In the genomic region with DNA sequence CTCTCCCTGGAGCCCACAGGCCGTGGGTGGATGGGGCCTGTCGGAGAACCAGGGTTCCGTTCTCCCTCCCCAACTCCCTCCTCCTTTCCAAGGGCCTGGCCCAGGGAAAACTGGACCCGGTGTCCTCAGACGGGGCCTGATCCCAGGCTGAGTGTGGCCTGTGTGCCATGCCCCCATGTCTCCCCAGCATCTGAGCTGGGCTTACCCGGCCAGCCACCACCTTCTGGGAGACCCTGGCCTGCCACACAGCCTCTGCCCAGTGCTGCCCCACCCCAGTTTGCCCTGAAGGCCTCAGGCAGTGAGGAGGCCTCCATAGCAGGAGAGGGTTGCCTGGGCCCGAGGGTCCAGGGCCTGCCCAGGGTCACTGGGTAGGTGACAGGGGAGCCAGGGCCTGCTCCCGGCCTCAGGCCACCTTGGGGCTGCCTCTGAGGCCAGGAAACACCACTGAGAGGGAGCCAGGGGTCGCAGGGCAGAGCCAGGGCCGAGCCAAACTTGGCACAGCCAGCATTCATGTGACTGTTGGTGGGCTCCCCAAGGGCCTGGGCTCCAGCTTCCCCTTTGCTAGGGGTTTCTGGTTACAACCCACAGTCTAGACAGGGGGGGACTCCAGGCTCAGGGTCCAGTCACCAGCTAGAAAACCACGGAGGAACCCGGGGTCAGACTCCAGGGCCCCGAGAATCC, we compare ENCODE assay signal across 2 cellular contexts.
TF ChIP-seq lines count a peak whose summit lies in the region.

No MANE protein-coding gene starts in this region.

TF ChIP-seq in HCT116, 20 proteins besides CTCF, POLR2A, EP300 and RAD21:
- no peak for TF ChIP-seq ATF3 (IDR thresholded peaks at IDR 0.05)
- TF ChIP-seq SP1 (IDR thresholded peaks at IDR 0.05; ENCODE audit: low read depth): no peak
- TF ChIP-seq, protein P1, sequence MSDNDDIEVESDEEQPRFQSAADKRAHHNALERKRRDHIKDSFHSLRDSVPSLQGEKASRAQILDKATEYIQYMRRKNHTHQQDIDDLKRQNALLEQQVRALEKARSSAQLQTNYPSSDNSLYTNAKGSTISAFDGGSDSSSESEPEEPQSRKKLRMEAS (IDR thresholded peaks at IDR 0.05): no peak
- TF ChIP-seq EGR1 (IDR thresholded peaks at IDR 0.05; ENCODE audit: low read depth): no peak
- TF ChIP-seq POLR2AphosphoS5 (IDR thresholded peaks at IDR 0.05; ENCODE audit: low read depth, low read length): no peak
- TF ChIP-seq TCF7L2 (IDR thresholded peaks at IDR 0.05; ENCODE audit: borderline replicate concordance, extremely low read depth, insufficient read depth, insufficient read length): no peak
- no peak for TF ChIP-seq CBX3 (IDR thresholded peaks at IDR 0.05; ENCODE audit: low read depth)

TF ChIP-seq in HepG2, 621 proteins besides CTCF, POLR2A, EP300 and RAD21:
- TF ChIP-seq AGO2 (optimal IDR thresholded peaks at IDR 0.05; ENCODE audit: low read depth, low read length) (peak; percentile 95), ZNF891 (CRISPR knock-in tag; IDR thresholded peaks at IDR 0.05) (no peak), KDM2A (CRISPR knock-in tag; IDR thresholded peaks at IDR 0.05; ENCODE audit: borderline replicate concordance, low read depth) (peak; percentile 59; the same call in 1 of the 2 replicates), MBNL3 (CRISPR knock-in tag; conservative IDR thresholded peaks at IDR 0.05) (no peak), DMAP1 (CRISPR knock-in tag; IDR thresholded peaks at IDR 0.05) (no peak), TOPORS (CRISPR knock-in tag; IDR thresholded peaks at IDR 0.05) (no peak), ZFX (CRISPR knock-in tag; IDR thresholded peaks at IDR 0.05; ENCODE audit: low read depth) (peak; percentile 57; the same call in 1 of the 2 replicates), AKAP8 (CRISPR knock-in tag; IDR thresholded peaks at IDR 0.05) (peak; percentile 91; the same call in 1 of the 2 replicates), POLR2G (IDR thresholded peaks at IDR 0.05; ENCODE audit: low read depth, low read length) (0 out of 2 replicates have a peak, but pooled peaks have one; percentile 8), ZC3H13 (CRISPR knock-in tag; IDR thresholded peaks at IDR 0.05) (peak; percentile 58; the same call in 1 of the 2 replicates), LCORL (IDR thresholded peaks at IDR 0.05) (no peak), LCORL (CRISPR knock-in tag; IDR thresholded peaks at IDR 0.05) (0 out of 2 replicates have a peak, but pooled peaks have one; percentile 16), ZNF326 (CRISPR knock-in tag; IDR thresholded peaks at IDR 0.05; ENCODE audit: borderline replicate concordance) (peak; percentile 71; the same call in 1 of the 2 replicates), ZHX2 (IDR thresholded peaks at IDR 0.05; ENCODE audit: low read depth) (no peak), ZHX2 (CRISPR knock-in tag; IDR thresholded peaks at IDR 0.05; ENCODE audit: borderline replicate concordance) (no peak), RBFOX2 (IDR thresholded peaks at IDR 0.05; ENCODE audit: low read depth, low read length) (peak; percentile 46; the same call in 1 of the 2 replicates), PAF1 (CRISPR knock-in tag; IDR thresholded peaks at IDR 0.05) (peak; percentile 80; the same call in 1 of the 2 replicates)
- TF ChIP-seq, protein P2, sequence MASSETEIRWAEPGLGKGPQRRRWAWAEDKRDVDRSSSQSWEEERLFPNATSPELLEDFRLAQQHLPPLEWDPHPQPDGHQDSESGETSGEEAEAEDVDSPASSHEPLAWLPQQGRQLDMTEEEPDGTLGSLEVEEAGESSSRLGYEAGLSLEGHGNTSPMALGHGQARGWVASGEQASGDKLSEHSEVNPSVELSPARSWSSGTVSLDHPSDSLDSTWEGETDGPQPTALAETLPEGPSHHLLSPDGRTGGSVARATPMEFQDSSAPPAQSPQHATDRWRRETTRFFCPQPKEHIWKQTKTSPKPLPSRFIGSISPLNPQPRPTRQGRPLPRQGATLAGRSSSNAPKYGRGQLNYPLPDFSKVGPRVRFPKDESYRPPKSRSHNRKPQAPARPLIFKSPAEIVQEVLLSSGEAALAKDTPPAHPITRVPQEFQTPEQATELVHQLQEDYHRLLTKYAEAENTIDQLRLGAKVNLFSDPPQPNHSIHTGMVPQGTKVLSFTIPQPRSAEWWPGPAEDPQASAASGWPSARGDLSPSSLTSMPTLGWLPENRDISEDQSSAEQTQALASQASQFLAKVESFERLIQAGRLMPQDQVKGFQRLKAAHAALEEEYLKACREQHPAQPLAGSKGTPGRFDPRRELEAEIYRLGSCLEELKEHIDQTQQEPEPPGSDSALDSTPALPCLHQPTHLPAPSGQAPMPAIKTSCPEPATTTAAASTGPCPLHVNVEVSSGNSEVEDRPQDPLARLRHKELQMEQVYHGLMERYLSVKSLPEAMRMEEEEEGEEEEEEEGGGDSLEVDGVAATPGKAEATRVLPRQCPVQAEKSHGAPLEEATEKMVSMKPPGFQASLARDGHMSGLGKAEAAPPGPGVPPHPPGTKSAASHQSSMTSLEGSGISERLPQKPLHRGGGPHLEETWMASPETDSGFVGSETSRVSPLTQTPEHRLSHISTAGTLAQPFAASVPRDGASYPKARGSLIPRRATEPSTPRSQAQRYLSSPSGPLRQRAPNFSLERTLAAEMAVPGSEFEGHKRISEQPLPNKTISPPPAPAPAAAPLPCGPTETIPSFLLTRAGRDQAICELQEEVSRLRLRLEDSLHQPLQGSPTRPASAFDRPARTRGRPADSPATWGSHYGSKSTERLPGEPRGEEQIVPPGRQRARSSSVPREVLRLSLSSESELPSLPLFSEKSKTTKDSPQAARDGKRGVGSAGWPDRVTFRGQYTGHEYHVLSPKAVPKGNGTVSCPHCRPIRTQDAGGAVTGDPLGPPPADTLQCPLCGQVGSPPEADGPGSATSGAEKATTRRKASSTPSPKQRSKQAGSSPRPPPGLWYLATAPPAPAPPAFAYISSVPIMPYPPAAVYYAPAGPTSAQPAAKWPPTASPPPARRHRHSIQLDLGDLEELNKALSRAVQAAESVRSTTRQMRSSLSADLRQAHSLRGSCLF (CRISPR knock-in tag; IDR thresholded peaks at IDR 0.05; ENCODE audit: borderline replicate concordance): no peak
- TF ChIP-seq, protein P3, sequence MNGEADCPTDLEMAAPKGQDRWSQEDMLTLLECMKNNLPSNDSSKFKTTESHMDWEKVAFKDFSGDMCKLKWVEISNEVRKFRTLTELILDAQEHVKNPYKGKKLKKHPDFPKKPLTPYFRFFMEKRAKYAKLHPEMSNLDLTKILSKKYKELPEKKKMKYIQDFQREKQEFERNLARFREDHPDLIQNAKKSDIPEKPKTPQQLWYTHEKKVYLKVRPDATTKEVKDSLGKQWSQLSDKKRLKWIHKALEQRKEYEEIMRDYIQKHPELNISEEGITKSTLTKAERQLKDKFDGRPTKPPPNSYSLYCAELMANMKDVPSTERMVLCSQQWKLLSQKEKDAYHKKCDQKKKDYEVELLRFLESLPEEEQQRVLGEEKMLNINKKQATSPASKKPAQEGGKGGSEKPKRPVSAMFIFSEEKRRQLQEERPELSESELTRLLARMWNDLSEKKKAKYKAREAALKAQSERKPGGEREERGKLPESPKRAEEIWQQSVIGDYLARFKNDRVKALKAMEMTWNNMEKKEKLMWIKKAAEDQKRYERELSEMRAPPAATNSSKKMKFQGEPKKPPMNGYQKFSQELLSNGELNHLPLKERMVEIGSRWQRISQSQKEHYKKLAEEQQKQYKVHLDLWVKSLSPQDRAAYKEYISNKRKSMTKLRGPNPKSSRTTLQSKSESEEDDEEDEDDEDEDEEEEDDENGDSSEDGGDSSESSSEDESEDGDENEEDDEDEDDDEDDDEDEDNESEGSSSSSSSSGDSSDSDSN (CRISPR knock-in tag; IDR thresholded peaks at IDR 0.05): peak; percentile 15; the same call in 1 of the 2 replicates
